12 cellular contexts compared by ENCODE assay signal in the genomic region with DNA sequence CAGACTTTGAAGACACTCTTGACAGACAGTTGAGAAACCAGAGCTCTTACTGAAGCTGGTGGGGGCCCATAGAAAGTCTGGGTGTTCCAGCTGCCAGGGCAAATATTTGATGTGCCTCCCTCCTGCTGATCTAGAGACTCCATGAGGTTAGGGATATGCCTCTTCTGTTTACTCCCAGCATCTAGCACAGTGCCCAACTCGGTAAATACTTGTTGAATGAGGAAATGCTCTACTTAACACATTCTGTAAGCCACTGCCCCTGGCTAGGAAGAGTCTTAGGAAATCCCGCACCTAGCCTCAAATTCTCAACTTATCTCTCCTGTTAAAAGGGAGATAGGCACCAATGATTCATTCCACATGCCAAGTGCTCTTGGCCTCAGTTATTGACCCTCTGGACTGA.
DNase-seq lines count a peak whose midpoint lies in the region; ATAC-seq and TF ChIP-seq lines count a peak whose summit lies in the region.
"Had no signal": no experiment of that assay in that cellular context is flagged by ENCODE, and none has a peak within 500 bp of the region (broad histone marks: within the 10 kb centered on the region; RNA-seq: fewer than 3 reads in every experiment).

No MANE protein-coding gene starts in this region.

- no peaks in the 10 kb centered on the region for H3K27me3 Mint-ChIP-seq in activated CD8-positive, alpha-beta T cell treated with anti-CD3 and anti-CD28 coated beads, Interleukin-2, amount 10 ng/mL, durations not matched to agents 7 days and 5 days (ENCODE audit: low read depth)

- intact Hi-C loops in right lobe of liver (cut with DNase I) (no loop called here), psoas muscle (cut with DNase I) (no loop called here)

- H3K36me3 Mint-ChIP-seq in activated CD8-positive, alpha-beta T cell treated with anti-CD3 and anti-CD28 coated beads, Interleukin-2, amount 10 ng/mL, durations not matched to agents 7 days and 5 days (ENCODE audit: low read depth), result no peaks in the 10 kb centered on the region

- no peak overlapping the region for H3K4me3 Mint-ChIP-seq in activated CD8-positive, alpha-beta T cell treated with anti-CD3 and anti-CD28 coated beads, Interleukin-2, amount 10 ng/mL, durations not matched to agents 7 days and 5 days

- H3K36me3 ChIP-seq in right lobe of liver, result no peaks in the 10 kb centered on the region
- H3K36me3 ChIP-seq in psoas muscle (ENCODE audit: insufficient read depth in 1 of 2, low read depth in 1 of 2), result no peaks in the 10 kb centered on the region

- H3K4me1 ChIP-seq in right lobe of liver (peaks cover 0 to 30% (median 10%) of the 10 kb centered on the region in 4 donors), psoas muscle (no peaks in the 10 kb centered on the region)

- TF ChIP-seq POLR2A in right lobe of liver (IDR thresholded peaks at IDR 0.05), result no peak

- H3K27ac Mint-ChIP-seq in activated CD8-positive, alpha-beta T cell treated with anti-CD3 and anti-CD28 coated beads, Interleukin-2, amount 10 ng/mL, durations not matched to agents 7 days and 5 days, result peak overlapping the region; percentile 9
- H3K27ac Mint-ChIP-seq: T-helper 2 cell treated with Interferon-gamma antibody and Interleukin-4, amounts not matched to agents 5 μg/mL and 100 μg/mL, for 36 hours had no signal

- TF ChIP-seq CTCF in right lobe of liver (IDR thresholded peaks at IDR 0.05), result no peak
- TF ChIP-seq CTCF in psoas muscle (IDR thresholded peaks at IDR 0.05), result no peak

- DNase-seq in DMS53 treated with DMSO at 0.1 percent for 48 hours (lab: John Stamatoyannopoulos, UW; ENCODE audit: unreplicated experiment) (peak; percentile 66), NCI-H146 (lab: John Stamatoyannopoulos, UW) (peak; percentile 97), right lobe of liver (peak; percentile 39 to 82 (median 74)), NCI-H1694 (lab: John Stamatoyannopoulos, UW) (no peak), psoas muscle (no peak)
- DNase-seq in activated CD8-positive, alpha-beta T cell treated with anti-CD3 and anti-CD28 coated beads, Interleukin-2, amount 10 ng/mL, durations not matched to agents 7 days and 5 days, result no peak
- no peak for DNase-seq in stimulated activated CD4-positive, alpha-beta T cell treated with anti-CD3 and anti-CD28 coated beads, Interleukin-4, amount 100 ng/mL, for 4 hours
- DNase-seq: cerebellar nuclear complex; nucleus accumbens; stimulated activated CD4-positive, alpha-beta T cell treated with anti-CD3 and anti-CD28 coated beads, Interleukin-2, amount 100 ng/mL, for 48 hours had no signal

- POLR2A ChIA-PET in activated CD8-positive, alpha-beta T cell treated with anti-CD3 and anti-CD28 coated beads, Interleukin-2, amount 10 ng/mL, durations not matched to agents 7 days and 5 days (lab: Charles Lee), result no interaction called here

- H3K9me3 ChIP-seq in right lobe of liver (no peaks in the 10 kb centered on the region), psoas muscle (no peaks in the 10 kb centered on the region)

- no peaks in the 10 kb centered on the region for H3K27me3 ChIP-seq in right lobe of liver
- H3K27me3 ChIP-seq in psoas muscle (ENCODE audit: insufficient read depth in 3 of 3, low read length in 2 of 3), result no peaks in the 10 kb centered on the region

- H3K27ac ChIP-seq in right lobe of liver (peak overlapping the region; percentile 47 to 84 (median 76)), psoas muscle (no peak overlapping the region)

- H3K9me3 Mint-ChIP-seq in activated CD8-positive, alpha-beta T cell treated with anti-CD3 and anti-CD28 coated beads, Interleukin-2, amount 10 ng/mL, durations not matched to agents 7 days and 5 days (ENCODE audit: insufficient read depth), result no peaks in the 10 kb centered on the region
- H3K9me3 Mint-ChIP-seq: T-helper 2 cell treated with Interferon-gamma antibody and Interleukin-4, amounts not matched to agents 5 μg/mL and 100 μg/mL, for 36 hours had no signal

- H3K4me1 Mint-ChIP-seq in activated CD8-positive, alpha-beta T cell treated with anti-CD3 and anti-CD28 coated beads, Interleukin-2, amount 10 ng/mL, durations not matched to agents 7 days and 5 days (ENCODE audit: low read depth), result peaks cover 46% of the 10 kb centered on the region

- WGBS in right lobe of liver (ENCODE audit: insufficient coverage, low coverage, low lambda C conversion rate, missing lambda C conversion rate), result 35% methylated on average over 2 of the region's 2 CpGs
- 68 to 77% (median 74%) methylated on average over 2 of the region's 2 CpGs for WGBS in psoas muscle, 3 donors

- no peak for ATAC-seq in activated CD8-positive, alpha-beta T cell treated with anti-CD3 and anti-CD28 coated beads, Interleukin-2, amount 10 ng/mL, durations not matched to agents 7 days and 5 days
- ATAC-seq in right lobe of liver (peak; percentile 92 to 98 (median 97)), psoas muscle (no peak), HG03039 (IDR thresholded peaks at IDR 0.05; ENCODE audit: unreplicated experiment) (no peak)

- CTCF ChIA-PET in activated CD8-positive, alpha-beta T cell treated with anti-CD3 and anti-CD28 coated beads, Interleukin-2, amount 10 ng/mL, durations not matched to agents 7 days and 5 days (lab: Charles Lee), result interaction anchor here (0.9 to 3.0 kb wide), 5 partner anchors 9 to 184 kb away, joined by 3 to 15 read pairs (median 3); partner anchors contain the start of gene RASGEF1B

- H3K4me3 ChIP-seq in right lobe of liver, result no peak overlapping the region
- H3K4me3 ChIP-seq in psoas muscle, result no peak overlapping the region

Comparison
In these comparisons a context has a peak if more than half of its experiments do, and no peak if none do; other contexts are left out.
1. DNase-seq: peak in DMS53 treated with DMSO at 0.1 percent for 48 hours (single experiment), NCI-H146 (single experiment) and right lobe of liver (3 of 3); none in activated CD8-positive, alpha-beta T cell treated with anti-CD3 and anti-CD28 coated beads, Interleukin-2, amount 10 ng/mL, durations not matched to agents 7 days and 5 days (single experiment), NCI-H1694 (single experiment), psoas muscle (0 of 2) and stimulated activated CD4-positive, alpha-beta T cell treated with anti-CD3 and anti-CD28 coated beads, Interleukin-4, amount 100 ng/mL, for 4 hours (0 of 2).
2. ATAC-seq: peak in right lobe of liver (4 of 4); none in activated CD8-positive, alpha-beta T cell treated with anti-CD3 and anti-CD28 coated beads, Interleukin-2, amount 10 ng/mL, durations not matched to agents 7 days and 5 days (single experiment), psoas muscle (0 of 4) and HG03039 (single experiment).